ENCODE assay signal across 8 cellular contexts in genomic region chr7:26153823-26154783, GRCh38. TPM values are rescaled to one million over a fixed set of nuclear protein-coding genes. Genes with fewer than 3 reads are reported as not detected.
DNase-seq lines count a peak whose midpoint lies in the region; ATAC-seq and TF ChIP-seq lines count a peak whose summit lies in the region.

No MANE protein-coding gene starts in this region.

- no peak for TF ChIP-seq CTCF in WI38 (IDR thresholded peaks at IDR 0.05; ENCODE audit: low read depth, low read length)

- peak; percentile 15 to 17 for ATAC-seq in activated CD4-positive, CD25-positive, alpha-beta regulatory T cell treated with anti-CD3 and anti-CD28 coated beads, Interleukin-2, amount 50 U/mL, for 24 hours
- ATAC-seq in left cardiac atrium (peak; percentile 21 to 26), HG02588 (IDR thresholded peaks at IDR 0.05; ENCODE audit: unreplicated experiment) (no peak)

- intact Hi-C loops in left cardiac atrium (cut with DNase I): no loop called here

- DNase-seq in activated CD4-positive, CD25-positive, alpha-beta regulatory T cell (lab: John Stamatoyannopoulos, UW): no peak
- DNase-seq in left cardiac atrium (no peak), putamen (ENCODE audit: low spot score) (no peak), NCI-H345 treated with DMSO at 0.1 percent for 48 hours (lab: John Stamatoyannopoulos, UW; ENCODE audit: unreplicated experiment) (no peak)
- DNase-seq in stimulated activated CD4-positive, alpha-beta T cell treated with anti-CD3 and anti-CD28 coated beads, Interleukin-4, amount 100 ng/mL, for 1 hour: peak; percentile 14

- peak overlapping the region; percentile 66 for H3K4me3 ChIP-seq in WI38 (ENCODE audit: low read depth, low read length)

RNA-seq across cellular contexts. Expression of gene NFE2L3, which starts 2.1 kb away (rescaled TPM):
- total RNA-seq in left cardiac atrium: 1 to 10 TPM; 1.3 to 1.7 TPM

RNA-seq across cellular contexts. Expression of gene HNRNPA2B1, which starts 46.4 kb away (rescaled TPM):
- 100 to 1,000 TPM; 330 to 390 TPM for total RNA-seq in left cardiac atrium

RNA-seq across cellular contexts. Expression of gene CBX3, which starts 47.4 kb away (rescaled TPM):
- 10 to 100 TPM; 61.9 to 82.7 TPM for total RNA-seq in left cardiac atrium
